10 cellular contexts compared by ENCODE assay signal in the genomic region with DNA sequence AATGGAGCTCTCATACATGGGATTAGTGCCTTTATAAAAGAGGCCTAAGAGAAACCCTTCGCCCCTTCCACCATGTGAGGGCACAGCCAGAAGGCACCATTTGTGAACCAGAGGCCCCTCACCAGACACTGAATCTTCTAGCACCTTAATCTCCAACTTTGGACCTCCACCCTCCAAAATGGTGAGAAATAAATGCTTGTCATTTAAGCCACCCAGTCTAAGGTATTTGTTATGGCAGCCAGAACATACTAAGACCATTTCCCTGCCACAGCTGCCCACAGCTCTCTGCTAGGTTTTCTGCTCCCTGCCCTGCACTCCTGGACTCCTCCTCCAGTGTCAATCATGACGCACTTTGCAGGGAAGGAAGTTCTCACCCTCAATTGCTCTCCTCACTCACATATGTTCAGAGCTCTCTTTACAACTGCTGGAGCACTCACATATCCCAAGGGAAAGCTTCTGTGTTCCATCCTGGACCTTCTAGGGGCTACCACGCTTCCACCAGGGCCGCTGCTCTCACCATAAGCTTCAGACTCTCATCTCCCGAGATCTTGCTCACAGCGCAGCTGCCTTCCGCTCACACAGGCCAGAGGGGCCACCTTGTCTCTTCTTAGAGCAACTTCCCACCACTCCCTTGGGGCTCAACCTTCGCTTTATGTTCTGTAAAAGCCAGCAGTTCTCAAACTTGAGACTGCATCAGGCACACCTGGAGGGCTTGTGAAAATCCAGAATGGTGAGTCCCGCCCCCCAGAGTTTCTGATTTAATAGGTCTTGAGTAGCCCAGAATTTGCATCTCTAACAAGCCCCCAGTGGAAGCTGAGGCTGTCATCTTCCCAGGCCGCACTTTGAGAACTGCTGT. TPM values are rescaled to one million over a fixed set of nuclear protein-coding genes. Genes with fewer than 3 reads are reported as not detected.
DNase-seq lines count a peak whose midpoint lies in the region; ATAC-seq and FAIRE-seq lines count a peak whose summit lies in the region.
"Had no signal": no experiment of that assay in that cellular context is flagged by ENCODE, and none has a peak within 500 bp of the region (broad histone marks: within the 10 kb centered on the region; RNA-seq: fewer than 3 reads in every experiment).

No MANE protein-coding gene starts in this region.

- DNase-seq in activated naive CD4-positive, alpha-beta T cell treated with anti-CD3 and anti-CD28 coated beads, Interleukin-2, amount 50 U/mL, for 16 hours = no peak
- peak; percentile 25 to 42 for DNase-seq in NOMO-1 (lab: John Stamatoyannopoulos, UW; ENCODE audit: unreplicated experiment in 2 of 2)
- no peak for DNase-seq in COR-L47 (lab: John Stamatoyannopoulos, UW)
- DNase-seq in activated CD4-positive, alpha-beta memory T cell treated with anti-CD3 and anti-CD28 coated beads, Interleukin-2, amount 10 ng/mL, durations not matched to agents 7 days and 5 days = no peak
- DNase-seq in occipital lobe (lab: John Stamatoyannopoulos, UW) = no peak
- no peak for DNase-seq in RCC 7860 (ENCODE audit: low spot score)

- peaks cover 67% of the 10 kb centered on the region for H3K4me1 Mint-ChIP-seq in activated naive CD4-positive, alpha-beta T cell treated with anti-CD3 and anti-CD28 coated beads, Interleukin-2, amount 50 U/mL, for 24 hours
- peaks cover 48% of the 10 kb centered on the region for H3K4me1 Mint-ChIP-seq in activated CD4-positive, alpha-beta memory T cell treated with anti-CD3 and anti-CD28 coated beads, Interleukin-2, amount 10 ng/mL, durations not matched to agents 7 days and 5 days

- ATAC-seq in HG02763 (IDR thresholded peaks at IDR 0.05; ENCODE audit: unreplicated experiment) = peak; percentile 47
- ATAC-seq: WTC11 had no signal

- FAIRE-seq in RCC 7860 (lab: Jason Lieb, UNC) = no peak

- peak overlapping the region; percentile 15 for H3K4me3 Mint-ChIP-seq in activated naive CD4-positive, alpha-beta T cell treated with anti-CD3 and anti-CD28 coated beads, Interleukin-2, amount 50 U/mL, for 24 hours
- no peak overlapping the region for H3K4me3 Mint-ChIP-seq in activated CD4-positive, alpha-beta memory T cell treated with anti-CD3 and anti-CD28 coated beads, Interleukin-2, amount 10 ng/mL, durations not matched to agents 7 days and 5 days
- H3K4me3 Mint-ChIP-seq: WTC11 had no signal

- CTCF ChIA-PET in activated CD4-positive, alpha-beta memory T cell treated with anti-CD3 and anti-CD28 coated beads, Interleukin-2, amount 10 ng/mL, durations not matched to agents 7 days and 5 days (lab: Charles Lee) = no interaction called here

- no peaks in the 10 kb centered on the region for H3K27me3 Mint-ChIP-seq in activated naive CD4-positive, alpha-beta T cell treated with anti-CD3 and anti-CD28 coated beads, Interleukin-2, amount 50 U/mL, for 24 hours
- no peaks in the 10 kb centered on the region for H3K27me3 Mint-ChIP-seq in activated CD4-positive, alpha-beta memory T cell treated with anti-CD3 and anti-CD28 coated beads, Interleukin-2, amount 10 ng/mL, durations not matched to agents 7 days and 5 days

- peak overlapping the region; percentile 76 for H3K27ac Mint-ChIP-seq in activated naive CD4-positive, alpha-beta T cell treated with anti-CD3 and anti-CD28 coated beads, Interleukin-2, amount 50 U/mL, for 24 hours
- H3K27ac Mint-ChIP-seq in activated CD4-positive, alpha-beta memory T cell treated with anti-CD3 and anti-CD28 coated beads, Interleukin-2, amount 10 ng/mL, durations not matched to agents 7 days and 5 days = no peak overlapping the region
- H3K27ac Mint-ChIP-seq: WTC11 had no signal

- H3K9me3 Mint-ChIP-seq in activated naive CD4-positive, alpha-beta T cell treated with anti-CD3 and anti-CD28 coated beads, Interleukin-2, amount 50 U/mL, for 24 hours = no peaks in the 10 kb centered on the region
- H3K9me3 Mint-ChIP-seq in activated CD4-positive, alpha-beta memory T cell treated with anti-CD3 and anti-CD28 coated beads, Interleukin-2, amount 10 ng/mL, durations not matched to agents 7 days and 5 days = peaks cover 5% of the 10 kb centered on the region

- no peaks in the 10 kb centered on the region for H3K36me3 Mint-ChIP-seq in activated naive CD4-positive, alpha-beta T cell treated with anti-CD3 and anti-CD28 coated beads, Interleukin-2, amount 50 U/mL, for 24 hours
- H3K36me3 Mint-ChIP-seq in activated CD4-positive, alpha-beta memory T cell treated with anti-CD3 and anti-CD28 coated beads, Interleukin-2, amount 10 ng/mL, durations not matched to agents 7 days and 5 days (ENCODE audit: low read depth) = peaks cover 12% of the 10 kb centered on the region
- H3K36me3 Mint-ChIP-seq: WTC11 had no signal

- POLR2A ChIA-PET in activated CD4-positive, alpha-beta memory T cell treated with anti-CD3 and anti-CD28 coated beads, Interleukin-2, amount 10 ng/mL, durations not matched to agents 7 days and 5 days (lab: Charles Lee) = no interaction called here

RNA-seq across cellular contexts. Expression of gene LY86, which starts 1.6 kb away (rescaled TPM):
- 1 to 10 TPM; 1.7 to 2.2 TPM for total RNA-seq in activated CD4-positive, alpha-beta memory T cell treated with anti-CD3 and anti-CD28 coated beads, Interleukin-2, amount 10 ng/mL, durations not matched to agents 7 days and 5 days
- 2.2 TPM for total RNA-seq in occipital lobe
- total RNA-seq: LHCN-M2, WTC11 had no signal

Comparison
In these comparisons a context has a peak if more than half of its experiments do, and no peak if none do; other contexts are left out.
1. DNase-seq: peak in NOMO-1 (2 of 2); none in activated naive CD4-positive, alpha-beta T cell treated with anti-CD3 and anti-CD28 coated beads, Interleukin-2, amount 50 U/mL, for 16 hours (single experiment), COR-L47 (single experiment), activated CD4-positive, alpha-beta memory T cell treated with anti-CD3 and anti-CD28 coated beads, Interleukin-2, amount 10 ng/mL, durations not matched to agents 7 days and 5 days (single experiment), occipital lobe (single experiment) and RCC 7860 (single experiment).